In the genomic region with DNA sequence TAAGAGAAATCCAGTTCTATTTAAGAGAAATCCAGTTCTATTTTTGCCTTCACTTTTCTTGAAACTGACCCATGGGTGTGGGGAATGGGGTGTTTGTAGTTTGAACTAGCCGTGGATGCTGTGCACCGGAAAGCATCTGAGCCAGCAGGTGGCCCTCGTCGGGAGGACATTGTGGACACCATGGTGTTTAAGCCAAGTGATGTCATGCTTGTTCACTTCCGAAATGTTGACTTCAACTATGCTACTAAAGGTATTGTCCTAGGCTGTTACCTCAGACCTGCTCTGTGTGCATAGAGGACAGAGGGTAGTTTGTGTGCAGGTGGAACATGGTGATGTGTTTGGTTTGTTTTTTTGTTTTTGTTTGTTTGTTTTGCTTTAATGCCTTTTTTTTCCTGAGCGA, we compare ENCODE assay signal across 10 cellular contexts. TPM values are rescaled to one million over a fixed set of nuclear protein-coding genes. Genes with fewer than 3 reads are reported as not detected.
A peak's percentile ranks its signal among the peaks of the same experiment; 100 is the strongest.
DNase-seq lines count a peak whose midpoint lies in the region; ATAC-seq, FAIRE-seq and TF ChIP-seq lines count a peak whose summit lies in the region.
"Had no signal": no experiment of that assay in that cellular context is flagged by ENCODE, and none has a peak within 500 bp of the region (broad histone marks: within the 10 kb centered on the region; RNA-seq: fewer than 3 reads in every experiment).

No MANE protein-coding gene starts in this region.

- TF ChIP-seq POLR2A in endothelial cell of umbilical vein (IDR thresholded peaks at IDR 0.05; ENCODE audit: low read depth, low read length): no peak

- no peaks in the 10 kb centered on the region for H3K9me3 Mint-ChIP-seq in activated CD4-positive, alpha-beta T cell treated with anti-CD3 and anti-CD28 coated beads, Interleukin-2, amount 10 ng/mL, durations not matched to agents 24 days and 14 days
- H3K9me3 Mint-ChIP-seq in T-cell (no peaks in the 10 kb centered on the region), progenitor cell of endocrine pancreas (ENCODE audit: low read depth) (no peaks in the 10 kb centered on the region)

- no peaks in the 10 kb centered on the region for H3K9me1 ChIP-seq in endothelial cell of umbilical vein (replicated peaks; ENCODE audit: control insufficient read depth, extremely low read depth, insufficient read depth, low read length)

- H3K27me3 Mint-ChIP-seq in activated CD4-positive, alpha-beta T cell treated with anti-CD3 and anti-CD28 coated beads, Interleukin-2, amount 10 ng/mL, durations not matched to agents 24 days and 14 days: peaks cover 2% of the 10 kb centered on the region
- H3K27me3 Mint-ChIP-seq in T-cell (no peaks in the 10 kb centered on the region), progenitor cell of endocrine pancreas (no peaks in the 10 kb centered on the region)

- ATAC-seq in T-cell (replicated peaks in 1 of 4) (no peak), HG02798 (IDR thresholded peaks at IDR 0.05; ENCODE audit: poor library complexity, unreplicated experiment) (no peak), HG03039 (IDR thresholded peaks at IDR 0.05; ENCODE audit: unreplicated experiment) (no peak)
- ATAC-seq: gastrocnemius medialis had no signal

- peak overlapping the region; percentile 34 for H3K27ac Mint-ChIP-seq in activated CD4-positive, alpha-beta T cell treated with anti-CD3 and anti-CD28 coated beads, Interleukin-2, amount 10 ng/mL, durations not matched to agents 24 days and 14 days
- H3K27ac Mint-ChIP-seq in T-cell: peak overlapping the region; percentile 11 to 80
- peak overlapping the region; percentile 91 for H3K27ac Mint-ChIP-seq in progenitor cell of endocrine pancreas

- TF ChIP-seq CTCF in endothelial cell of umbilical vein (IDR thresholded peaks at IDR 0.05; ENCODE audit: extremely low read depth in 1 of 2, insufficient read depth in 1 of 2, low read depth in 1 of 2, low read length in 2 of 2): no peak
- TF ChIP-seq CTCF in progenitor cell of endocrine pancreas (IDR thresholded peaks at IDR 0.05; ENCODE audit: unreplicated experiment): no peak

- dilution Hi-C loops in endothelial cell of umbilical vein (cut with MboI; ENCODE audit: extremely low pct_ligation_motif_present, low sequenced_read_pairs): no loop called here

- BruUV-seq in endothelial cell of umbilical vein (replicated peaks; lab: Mats Ljungman, UMichigan): no TSS peak

- POLR2A ChIA-PET in T-cell (lab: Charles Lee): no interaction called here
- POLR2A ChIA-PET in endothelial cell of umbilical vein (lab: Charles Lee): no interaction called here

- peaks cover 37 to 41% of the 10 kb centered on the region in 2 experiments for H3K36me3 ChIP-seq in endothelial cell of umbilical vein (ENCODE audit: control insufficient read depth in 2 of 2, extremely low read depth in 1 of 2, insufficient read depth in 2 of 2, low read length in 2 of 2)

- no peak overlapping the region for H3K27ac ChIP-seq in endothelial cell of umbilical vein (ENCODE audit: insufficient read depth, low read depth, low read length)

- DNase-seq in activated CD4-positive, alpha-beta T cell treated with anti-CD3 and anti-CD28 coated beads, Interleukin-2, amount 10 ng/mL, durations not matched to agents 24 days and 14 days: no peak
- DNase-seq in activated CD4-positive, alpha-beta T cell treated with anti-CD3 and anti-CD28 coated beads, Interleukin-2, amount 50 U/mL, for 48 hours: no peak
- DNase-seq in T-cell: no peak
- DNase-seq in endothelial cell of umbilical vein (ENCODE audit: low read depth, low spot score): no peak
- no peak for DNase-seq in progenitor cell of endocrine pancreas (ENCODE audit: low spot score, unreplicated experiment)
- DNase-seq in NOMO-1 treated with dmso at 0.1 percent for 144 hours (lab: John Stamatoyannopoulos, UW; ENCODE audit: unreplicated experiment): no peak
- DNase-seq: gastrocnemius medialis; stimulated activated CD4-positive, alpha-beta T cell treated with anti-CD3 and anti-CD28 coated beads, Interleukin-4, amount 100 ng/mL, for 4 hours had no signal

- peaks cover 16% of the 10 kb centered on the region for H3K4me1 ChIP-seq in endothelial cell of umbilical vein (ENCODE audit: control insufficient read depth, extremely low read depth, insufficient read depth, low read length)

- H4K20me1 ChIP-seq in endothelial cell of umbilical vein (replicated peaks; ENCODE audit: control insufficient read depth, extremely low read depth, insufficient read depth, low read length): no peaks in the 10 kb centered on the region

- intact Hi-C loops in activated CD4-positive, alpha-beta T cell treated with anti-CD3 and anti-CD28 coated beads, Interleukin-2, amount 10 ng/mL, durations not matched to agents 24 days and 14 days (cut with micrococcal nuclease): loop anchor here (10.0 kb wide), 1 partner anchor 271 kb away; the partner anchor contains the start of gene SGF29
- intact Hi-C loops in endothelial cell of umbilical vein (cut with micrococcal nuclease): no loop called here

- no peak overlapping the region for H3K4me3 ChIP-seq in endothelial cell of umbilical vein (replicated peaks in 1 of 3; ENCODE audit: insufficient read depth in 1 of 3, low read depth in 1 of 3, low read length in 3 of 3)
- H3K4me3 ChIP-seq: gastrocnemius medialis had no signal

- peaks cover 43% of the 10 kb centered on the region for H3K4me1 Mint-ChIP-seq in activated CD4-positive, alpha-beta T cell treated with anti-CD3 and anti-CD28 coated beads, Interleukin-2, amount 10 ng/mL, durations not matched to agents 24 days and 14 days
- H3K4me1 Mint-ChIP-seq in T-cell: peaks cover 36 to 54% (median 45%) of the 10 kb centered on the region in 3 donors
- H3K4me1 Mint-ChIP-seq in progenitor cell of endocrine pancreas (ENCODE audit: low read depth): peaks cover 24% of the 10 kb centered on the region

- FAIRE-seq in endothelial cell of umbilical vein (lab: Jason Lieb, UNC): peak; percentile 12

- CTCF ChIA-PET in T-cell (lab: Charles Lee) (no interaction called here), endothelial cell of umbilical vein (lab: Charles Lee) (interaction anchor here (1.0 kb wide), 1 partner anchor 119 kb away, joined by 3 read pairs; no protein-coding TSS in a partner anchor)

- H3K36me3 Mint-ChIP-seq in activated CD4-positive, alpha-beta T cell treated with anti-CD3 and anti-CD28 coated beads, Interleukin-2, amount 10 ng/mL, durations not matched to agents 24 days and 14 days (ENCODE audit: low read depth): peaks cover 75% of the 10 kb centered on the region
- H3K36me3 Mint-ChIP-seq in T-cell (peaks cover 52% of the 10 kb centered on the region), progenitor cell of endocrine pancreas (ENCODE audit: insufficient read depth) (peaks cover 33% of the 10 kb centered on the region)

- H3K79me2 ChIP-seq in endothelial cell of umbilical vein (ENCODE audit: control insufficient read depth, insufficient read depth, low read length): peaks cover 59% of the 10 kb centered on the region

- no peak overlapping the region for H2AFZ ChIP-seq in endothelial cell of umbilical vein (ENCODE audit: low read depth, low read length)

- H3K9me3 ChIP-seq in endothelial cell of umbilical vein (replicated peaks; ENCODE audit: control insufficient read depth, insufficient read depth, low read length): no peaks in the 10 kb centered on the region
- H3K9me3 ChIP-seq: gastrocnemius medialis had no signal

- H3K4me3 Mint-ChIP-seq in activated CD4-positive, alpha-beta T cell treated with anti-CD3 and anti-CD28 coated beads, Interleukin-2, amount 10 ng/mL, durations not matched to agents 24 days and 14 days: peak overlapping the region; percentile 12
- H3K4me3 Mint-ChIP-seq in T-cell: peak overlapping the region; percentile 13 to 55 (median 54)
- peak overlapping the region; percentile 27 for H3K4me3 Mint-ChIP-seq in progenitor cell of endocrine pancreas (ENCODE audit: low read depth)

- H3K9ac ChIP-seq in endothelial cell of umbilical vein (replicated peaks; ENCODE audit: extremely low read depth, insufficient read depth, low read length): no peak overlapping the region

- H3K27me3 ChIP-seq in endothelial cell of umbilical vein (ENCODE audit: control insufficient read depth in 2 of 2, insufficient read depth in 2 of 2, low read length in 2 of 2): no peaks in the 10 kb centered on the region
- H3K27me3 ChIP-seq: gastrocnemius medialis had no signal

- no peak overlapping the region for H3K4me2 ChIP-seq in endothelial cell of umbilical vein (ENCODE audit: insufficient read depth, low read length)

RNA-seq across cellular contexts. Expression of gene ATXN2L, which starts 3.3 kb away (rescaled TPM):
- total RNA-seq in activated CD4-positive, alpha-beta T cell treated with anti-CD3 and anti-CD28 coated beads, Interleukin-2, amount 10 ng/mL, durations not matched to agents 24 days and 14 days: 299 and 321 TPM in 2 replicates
- 100 to 1,000 TPM; 273 to 345 (median 281) TPM for total RNA-seq in T-cell
- 198 and 208 TPM in 2 replicates for total RNA-seq in endothelial cell of umbilical vein
- polyA plus RNA-seq in endothelial cell of umbilical vein: 59.0 and 64.8 TPM in 2 replicates
- 47.6 and 52.0 TPM in 2 replicates for polyA plus RNA-seq in endothelial cell of umbilical vein (2011; cell fraction: cytosol; rRNA removed)
- 154 and 155 TPM in 2 replicates for polyA plus RNA-seq in endothelial cell of umbilical vein (2011; cell fraction: nucleus; rRNA removed)
- 88.5 and 99.0 TPM in 2 replicates for polyA plus RNA-seq in endothelial cell of umbilical vein (2012)
- polyA minus RNA-seq in endothelial cell of umbilical vein: 46.0 and 53.9 TPM in 2 replicates
- polyA minus RNA-seq in endothelial cell of umbilical vein (2011; cell fraction: cytosol; rRNA and poly(A)+ RNA removed): 77.6 TPM
- polyA minus RNA-seq in endothelial cell of umbilical vein (2011; cell fraction: nucleus; rRNA and poly(A)+ RNA removed): 78.9 and 92.4 TPM in 2 replicates
- 248 and 256 TPM in 2 replicates for total RNA-seq in progenitor cell of endocrine pancreas

RNA-seq across cellular contexts. Expression of gene TUFM, which starts 20.0 kb away (rescaled TPM):
- 276 and 279 TPM in 2 replicates for total RNA-seq in activated CD4-positive, alpha-beta T cell treated with anti-CD3 and anti-CD28 coated beads, Interleukin-2, amount 10 ng/mL, durations not matched to agents 24 days and 14 days
- 100 to 1,000 TPM in 4 of 5 donors, 10 to 100 TPM in 1; 90.2 to 131 (median 105) TPM for total RNA-seq in T-cell
- 186 and 190 TPM in 2 replicates for total RNA-seq in endothelial cell of umbilical vein
- 227 TPM in 2 replicates for polyA plus RNA-seq in endothelial cell of umbilical vein
- polyA plus RNA-seq in endothelial cell of umbilical vein (2011; cell fraction: cytosol; rRNA removed): 191 and 212 TPM in 2 replicates
- 307 and 314 TPM in 2 replicates for polyA plus RNA-seq in endothelial cell of umbilical vein (2011; cell fraction: nucleus; rRNA removed)
- 214 and 254 TPM in 2 replicates for polyA plus RNA-seq in endothelial cell of umbilical vein (2012)
- 103 and 110 TPM in 2 replicates for polyA minus RNA-seq in endothelial cell of umbilical vein
- polyA minus RNA-seq in endothelial cell of umbilical vein (2011; cell fraction: cytosol; rRNA and poly(A)+ RNA removed): 82.6 TPM
- polyA minus RNA-seq in endothelial cell of umbilical vein (2011; cell fraction: nucleus; rRNA and poly(A)+ RNA removed): 33.7 and 39.9 TPM in 2 replicates
- 158 and 168 TPM in 2 replicates for total RNA-seq in progenitor cell of endocrine pancreas

RNA-seq across cellular contexts. Expression of gene SH2B1, which starts 37.5 kb away (rescaled TPM):
- 49.7 and 51.7 TPM in 2 replicates for total RNA-seq in activated CD4-positive, alpha-beta T cell treated with anti-CD3 and anti-CD28 coated beads, Interleukin-2, amount 10 ng/mL, durations not matched to agents 24 days and 14 days
- total RNA-seq in T-cell (100 to 1,000 TPM in 3 of 5 donors, 10 to 100 TPM in 2; 90.5 to 127 (median 120) TPM), endothelial cell of umbilical vein (55.6 and 56.4 TPM in 2 replicates), progenitor cell of endocrine pancreas (72.8 and 75.1 TPM in 2 replicates)
- 46.4 and 53.4 TPM in 2 replicates for polyA plus RNA-seq in endothelial cell of umbilical vein
- 24.3 and 32.9 TPM in 2 replicates for polyA plus RNA-seq in endothelial cell of umbilical vein (2011; cell fraction: cytosol; rRNA removed)
- 135 and 157 TPM in 2 replicates for polyA plus RNA-seq in endothelial cell of umbilical vein (2011; cell fraction: nucleus; rRNA removed)
- 31.9 and 39.2 TPM in 2 replicates for polyA plus RNA-seq in endothelial cell of umbilical vein (2012)
- polyA minus RNA-seq in endothelial cell of umbilical vein: 19.9 and 45.9 TPM in 2 replicates
- 21.3 TPM for polyA minus RNA-seq in endothelial cell of umbilical vein (2011; cell fraction: cytosol; rRNA and poly(A)+ RNA removed)
- polyA minus RNA-seq in endothelial cell of umbilical vein (2011; cell fraction: nucleus; rRNA and poly(A)+ RNA removed): 25.4 and 35.0 TPM in 2 replicates

RNA-seq across cellular contexts. Expression of gene ATP2A1, which starts 52.1 kb away (rescaled TPM):
- 1.8 and 2.4 TPM in 2 replicates for total RNA-seq in activated CD4-positive, alpha-beta T cell treated with anti-CD3 and anti-CD28 coated beads, Interleukin-2, amount 10 ng/mL, durations not matched to agents 24 days and 14 days
- total RNA-seq in T-cell (1 to 10 TPM in 2 of 5 donors, under 1 TPM in 3; 0.82 to 1.6 (median 0.95) TPM), endothelial cell of umbilical vein (2.3 and 2.5 TPM in 2 replicates), progenitor cell of endocrine pancreas (2.7 and 3.0 TPM in 2 replicates)
- polyA plus RNA-seq in endothelial cell of umbilical vein: 1.2 TPM in 2 replicates
- polyA plus RNA-seq in endothelial cell of umbilical vein (2011; cell fraction: cytosol; rRNA removed): 0.28 and 0.37 TPM in 2 replicates
- polyA plus RNA-seq in endothelial cell of umbilical vein (2011; cell fraction: nucleus; rRNA removed): 8.1 and 9.3 TPM in 2 replicates
- polyA plus RNA-seq in endothelial cell of umbilical vein (2012): 3.7 and 6.1 TPM in 2 replicates
- 0.40 and 1.5 TPM in 2 replicates for polyA minus RNA-seq in endothelial cell of umbilical vein
- polyA minus RNA-seq in endothelial cell of umbilical vein (2011; cell fraction: cytosol; rRNA and poly(A)+ RNA removed): not detected
- 2.6 and 3.6 TPM in 2 replicates for polyA minus RNA-seq in endothelial cell of umbilical vein (2011; cell fraction: nucleus; rRNA and poly(A)+ RNA removed)

Comparison
In these comparisons a context has a peak if more than half of its experiments do, and no peak if none do; other contexts are left out.
1. H3K27ac Mint-ChIP-seq: peak in every context shown above with its lines; median percentile 91 in progenitor cell of endocrine pancreas; 46 in T-cell; 34 in activated CD4-positive, alpha-beta T cell treated with anti-CD3 and anti-CD28 coated beads, Interleukin-2, amount 10 ng/mL, durations not matched to agents 24 days and 14 days.